In the genomic region with DNA sequence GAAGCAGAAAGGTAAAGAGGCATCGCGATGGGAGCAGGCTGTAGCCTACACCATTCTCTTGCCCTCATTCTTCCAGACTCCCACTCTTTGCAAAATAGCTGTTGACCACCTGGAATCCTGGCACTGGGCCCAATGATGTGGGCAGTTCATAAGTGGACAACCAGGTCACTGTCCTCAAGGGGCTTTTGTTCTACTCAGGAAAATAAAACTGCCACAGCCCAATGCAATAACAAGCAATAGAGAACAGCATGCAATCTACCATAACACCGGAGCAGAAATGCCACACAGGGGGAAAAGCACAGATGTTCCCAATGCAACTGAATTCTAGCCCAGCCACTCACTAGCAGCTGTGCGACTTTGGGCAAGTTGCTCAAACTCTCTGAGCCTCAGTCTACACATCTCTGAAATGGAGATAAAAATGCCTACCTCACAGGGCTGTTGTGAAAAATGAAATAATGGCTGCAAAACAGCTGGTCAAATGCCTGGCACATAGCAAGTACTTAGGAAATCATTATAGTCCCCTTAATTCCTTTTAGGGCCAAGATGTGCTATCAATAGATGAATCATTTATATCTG, we compare ENCODE assay signal across 1 cellular context.
TF ChIP-seq lines count a peak whose summit lies in the region.

No MANE protein-coding gene starts in this region.

TF ChIP-seq in HepG2, 621 proteins besides CTCF, POLR2A, EP300 and RAD21:
- TF ChIP-seq NCOR1 (IDR thresholded peaks at IDR 0.05; ENCODE audit: borderline replicate concordance, low read length) (no peak), RFXAP (CRISPR knock-in tag; IDR thresholded peaks at IDR 0.05; ENCODE audit: borderline replicate concordance) (no peak), FLYWCH1 (CRISPR knock-in tag; IDR thresholded peaks at IDR 0.05) (no peak), ZNF629 (CRISPR knock-in tag; conservative IDR thresholded peaks at IDR 0.05) (0 out of 2 replicates have a peak, but pooled peaks have one; percentile 14), ZNF382 (CRISPR knock-in tag; IDR thresholded peaks at IDR 0.05; ENCODE audit: borderline replicate concordance) (no peak)
- TF ChIP-seq, protein P1, sequence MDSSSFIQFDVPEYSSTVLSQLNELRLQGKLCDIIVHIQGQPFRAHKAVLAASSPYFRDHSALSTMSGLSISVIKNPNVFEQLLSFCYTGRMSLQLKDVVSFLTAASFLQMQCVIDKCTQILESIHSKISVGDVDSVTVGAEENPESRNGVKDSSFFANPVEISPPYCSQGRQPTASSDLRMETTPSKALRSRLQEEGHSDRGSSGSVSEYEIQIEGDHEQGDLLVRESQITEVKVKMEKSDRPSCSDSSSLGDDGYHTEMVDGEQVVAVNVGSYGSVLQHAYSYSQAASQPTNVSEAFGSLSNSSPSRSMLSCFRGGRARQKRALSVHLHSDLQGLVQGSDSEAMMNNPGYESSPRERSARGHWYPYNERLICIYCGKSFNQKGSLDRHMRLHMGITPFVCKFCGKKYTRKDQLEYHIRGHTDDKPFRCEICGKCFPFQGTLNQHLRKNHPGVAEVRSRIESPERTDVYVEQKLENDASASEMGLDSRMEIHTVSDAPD (CRISPR knock-in tag; IDR thresholded peaks at IDR 0.05), result no peak
- TF ChIP-seq, protein P2, sequence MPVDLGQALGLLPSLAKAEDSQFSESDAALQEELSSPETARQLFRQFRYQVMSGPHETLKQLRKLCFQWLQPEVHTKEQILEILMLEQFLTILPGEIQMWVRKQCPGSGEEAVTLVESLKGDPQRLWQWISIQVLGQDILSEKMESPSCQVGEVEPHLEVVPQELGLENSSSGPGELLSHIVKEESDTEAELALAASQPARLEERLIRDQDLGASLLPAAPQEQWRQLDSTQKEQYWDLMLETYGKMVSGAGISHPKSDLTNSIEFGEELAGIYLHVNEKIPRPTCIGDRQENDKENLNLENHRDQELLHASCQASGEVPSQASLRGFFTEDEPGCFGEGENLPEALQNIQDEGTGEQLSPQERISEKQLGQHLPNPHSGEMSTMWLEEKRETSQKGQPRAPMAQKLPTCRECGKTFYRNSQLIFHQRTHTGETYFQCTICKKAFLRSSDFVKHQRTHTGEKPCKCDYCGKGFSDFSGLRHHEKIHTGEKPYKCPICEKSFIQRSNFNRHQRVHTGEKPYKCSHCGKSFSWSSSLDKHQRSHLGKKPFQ (CRISPR knock-in tag; IDR thresholded peaks at IDR 0.05; ENCODE audit: insufficient replicate concordance), result no peak
